Comparison of ENCODE assay signal across 8 cellular contexts in the genomic region with DNA sequence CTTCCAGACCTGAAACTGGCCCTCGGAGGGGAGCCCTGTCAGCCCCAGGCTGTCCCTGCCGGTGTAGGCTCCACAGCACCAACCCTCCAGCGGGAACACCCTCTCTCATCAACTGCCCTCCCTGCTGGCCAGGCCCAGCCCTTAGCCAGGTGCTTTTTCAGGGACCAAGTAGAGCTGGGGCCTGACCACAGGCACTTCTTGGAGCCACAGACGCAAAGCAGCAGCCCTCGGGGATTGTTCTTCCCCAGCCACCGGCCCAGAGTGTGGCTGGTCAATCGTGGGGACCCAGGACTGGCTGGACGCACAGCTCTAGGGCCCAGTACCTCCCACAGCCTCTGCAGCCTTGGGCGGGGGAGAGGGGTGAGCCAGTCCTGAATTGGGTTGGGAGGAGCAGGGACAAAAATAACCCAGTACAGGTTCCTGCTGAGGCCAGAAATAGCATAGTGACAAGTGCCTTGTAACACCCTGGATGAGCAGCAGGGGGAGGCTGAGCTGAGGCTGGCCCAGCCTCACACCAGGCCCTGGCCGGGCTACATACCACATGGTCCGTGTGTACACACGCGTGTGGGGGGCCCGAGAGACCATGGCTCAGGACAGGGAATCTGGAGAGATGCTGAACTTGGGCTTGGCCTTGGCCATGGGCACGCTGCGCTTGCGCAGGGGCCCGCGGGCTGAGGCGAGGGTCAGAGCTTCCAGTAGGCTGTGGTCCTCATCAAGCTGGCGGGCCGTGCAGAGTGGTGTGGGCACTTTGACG. TPM values are rescaled to one million over a fixed set of nuclear protein-coding genes. Genes with fewer than 3 reads are reported as not detected.
DNase-seq lines count a peak whose midpoint lies in the region; ATAC-seq, FAIRE-seq and TF ChIP-seq lines count a peak whose summit lies in the region.

No MANE protein-coding gene starts in this region.

- CTCF ChIA-PET in A549 (lab: Yijun Ruan, JAX): interaction anchor here (0.9 to 21.5 kb wide), 14 partner anchors 9 to 157 kb away, joined by 3 to 1119 read pairs (median 4); no protein-coding TSS in a partner anchor

- no peak for TF ChIP-seq POLR2A in A549 (IDR thresholded peaks at IDR 0.05; ENCODE audit: low read length)

- DNase-seq in A549 (ENCODE audit: low read depth in 1 of 2, low spot score in 1 of 2): peak; percentile 65 to 69
- peak; percentile 68 for DNase-seq in NCI-H2227 (lab: John Stamatoyannopoulos, UW; ENCODE audit: unreplicated experiment)
- DNase-seq in activated T-cell treated with anti-CD3 and anti-CD28 coated beads for 4 hours: peak; percentile 14
- DNase-seq in fibroblast of the aortic adventitia (ENCODE audit: low read depth): peak; percentile 46
- peak; percentile 96 for DNase-seq in osteoblast (ENCODE audit: insufficient read length, low spot score, missing footprints)
- DNase-seq in effector memory CD4-positive, alpha-beta T cell: no peak

- H3K4me3 ChIP-seq in A549: no peak overlapping the region
- H3K4me3 ChIP-seq in fibroblast of the aortic adventitia (ENCODE audit: low read depth, low read length): no peak overlapping the region
- no peak overlapping the region for H3K4me3 ChIP-seq in osteoblast (ENCODE audit: insufficient read depth, low read length)
- no peak overlapping the region for H3K4me3 ChIP-seq in effector memory CD4-positive, alpha-beta T cell (ENCODE audit: insufficient read depth, low read depth, low read length, poor library complexity, severe bottlenecking)

- TF ChIP-seq RAD21 in A549 (conservative IDR thresholded peaks at IDR 0.05 in 1 of 2, IDR thresholded peaks at IDR 0.05 in 1 of 2): peak; percentile 51 to 61

- H3K79me2 ChIP-seq in osteoblast (ENCODE audit: insufficient read depth, low read length): no peaks in the 10 kb centered on the region

- H4K20me1 ChIP-seq in osteoblast (ENCODE audit: insufficient read depth, low read length): peaks cover 3% of the 10 kb centered on the region

- no peak overlapping the region for H2AFZ ChIP-seq in osteoblast (ENCODE audit: low read length)

- peaks cover 9% of the 10 kb centered on the region for H3K27me3 ChIP-seq in osteoblast (ENCODE audit: insufficient read depth, low read length)
- no peaks in the 10 kb centered on the region for H3K27me3 ChIP-seq in effector memory CD4-positive, alpha-beta T cell (replicated peaks; ENCODE audit: control insufficient read depth, insufficient read depth, low read length, poor library complexity, severe bottlenecking)

- POLR2A ChIA-PET in A549 (lab: Yijun Ruan, JAX): no interaction called here

- H3K9me3 ChIP-seq in A549 (no peaks in the 10 kb centered on the region), osteoblast (ENCODE audit: low read depth, low read length) (no peaks in the 10 kb centered on the region)
- no peaks in the 10 kb centered on the region for H3K9me3 ChIP-seq in effector memory CD4-positive, alpha-beta T cell (ENCODE audit: control insufficient read depth, low read length)

- 69% methylated on average over 17 of the region's 23 CpGs for WGBS in A549 (ENCODE audit: missing lambda C conversion rate)

- H3K4me1 ChIP-seq in A549 (0 out of 3 replicates have a peak, but pooled peaks cover 3% of the 10 kb centered on the region), osteoblast (ENCODE audit: insufficient read depth, low read length) (peaks cover 2% of the 10 kb centered on the region)
- peaks cover 3% of the 10 kb centered on the region for H3K4me1 ChIP-seq in effector memory CD4-positive, alpha-beta T cell (ENCODE audit: control insufficient read depth, insufficient read depth, low read length, poor library complexity, severe bottlenecking)

- no peak for TF ChIP-seq EP300 in A549 (IDR thresholded peaks at IDR 0.05)

- H3K4me2 ChIP-seq in A549 (no peak overlapping the region), osteoblast (ENCODE audit: insufficient read depth, low read length) (no peak overlapping the region)

- no peak for FAIRE-seq in A549 (lab: Jason Lieb, UNC)

- H3K27ac ChIP-seq in A549 (no peak overlapping the region; a peak in 1 of 6 replicates), osteoblast (ENCODE audit: low read depth, low read length) (no peak overlapping the region)
- H3K27ac ChIP-seq in effector memory CD4-positive, alpha-beta T cell (ENCODE audit: insufficient read depth, low read length, poor library complexity, severe bottlenecking): no peak overlapping the region

- peak; percentile 66 to 84 for ATAC-seq in A549
- ATAC-seq in HG02870 (IDR thresholded peaks at IDR 0.05; ENCODE audit: unreplicated experiment): peak; percentile 60

- no peaks in the 10 kb centered on the region for H3K36me3 ChIP-seq in osteoblast (ENCODE audit: insufficient read depth, low read length)
- H3K36me3 ChIP-seq in effector memory CD4-positive, alpha-beta T cell (ENCODE audit: control insufficient read depth, insufficient read depth, low read length): no peaks in the 10 kb centered on the region

- TF ChIP-seq CTCF in A549 (IDR thresholded peaks at IDR 0.05): peak; percentile 46
- peak; percentile 71 for TF ChIP-seq CTCF in GM12874 (IDR thresholded peaks at IDR 0.05; ENCODE audit: insufficient read depth, low read depth, low read length)
- peak; percentile 76 for TF ChIP-seq CTCF in fibroblast of the aortic adventitia (IDR thresholded peaks at IDR 0.05; ENCODE audit: insufficient read depth, low read length)
- TF ChIP-seq CTCF in osteoblast (IDR thresholded peaks at IDR 0.05; ENCODE audit: extremely low read depth, low read depth, low read length): peak; percentile 61

TF ChIP-seq in A549, 52 proteins besides CTCF, POLR2A, EP300 and RAD21:
- TF ChIP-seq, protein P1, sequence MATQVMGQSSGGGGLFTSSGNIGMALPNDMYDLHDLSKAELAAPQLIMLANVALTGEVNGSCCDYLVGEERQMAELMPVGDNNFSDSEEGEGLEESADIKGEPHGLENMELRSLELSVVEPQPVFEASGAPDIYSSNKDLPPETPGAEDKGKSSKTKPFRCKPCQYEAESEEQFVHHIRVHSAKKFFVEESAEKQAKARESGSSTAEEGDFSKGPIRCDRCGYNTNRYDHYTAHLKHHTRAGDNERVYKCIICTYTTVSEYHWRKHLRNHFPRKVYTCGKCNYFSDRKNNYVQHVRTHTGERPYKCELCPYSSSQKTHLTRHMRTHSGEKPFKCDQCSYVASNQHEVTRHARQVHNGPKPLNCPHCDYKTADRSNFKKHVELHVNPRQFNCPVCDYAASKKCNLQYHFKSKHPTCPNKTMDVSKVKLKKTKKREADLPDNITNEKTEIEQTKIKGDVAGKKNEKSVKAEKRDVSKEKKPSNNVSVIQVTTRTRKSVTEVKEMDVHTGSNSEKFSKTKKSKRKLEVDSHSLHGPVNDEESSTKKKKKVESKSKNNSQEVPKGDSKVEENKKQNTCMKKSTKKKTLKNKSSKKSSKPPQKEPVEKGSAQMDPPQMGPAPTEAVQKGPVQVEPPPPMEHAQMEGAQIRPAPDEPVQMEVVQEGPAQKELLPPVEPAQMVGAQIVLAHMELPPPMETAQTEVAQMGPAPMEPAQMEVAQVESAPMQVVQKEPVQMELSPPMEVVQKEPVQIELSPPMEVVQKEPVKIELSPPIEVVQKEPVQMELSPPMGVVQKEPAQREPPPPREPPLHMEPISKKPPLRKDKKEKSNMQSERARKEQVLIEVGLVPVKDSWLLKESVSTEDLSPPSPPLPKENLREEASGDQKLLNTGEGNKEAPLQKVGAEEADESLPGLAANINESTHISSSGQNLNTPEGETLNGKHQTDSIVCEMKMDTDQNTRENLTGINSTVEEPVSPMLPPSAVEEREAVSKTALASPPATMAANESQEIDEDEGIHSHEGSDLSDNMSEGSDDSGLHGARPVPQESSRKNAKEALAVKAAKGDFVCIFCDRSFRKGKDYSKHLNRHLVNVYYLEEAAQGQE (IDR thresholded peaks at IDR 0.05): no peak
- TF ChIP-seq, protein P2, sequence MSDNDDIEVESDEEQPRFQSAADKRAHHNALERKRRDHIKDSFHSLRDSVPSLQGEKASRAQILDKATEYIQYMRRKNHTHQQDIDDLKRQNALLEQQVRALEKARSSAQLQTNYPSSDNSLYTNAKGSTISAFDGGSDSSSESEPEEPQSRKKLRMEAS (IDR thresholded peaks at IDR 0.05): peak; percentile 59
- no peak for TF ChIP-seq MYC (IDR thresholded peaks at IDR 0.05; ENCODE audit: borderline replicate concordance, low read length)
- peak; percentile 66 for TF ChIP-seq SMC3 (IDR thresholded peaks at IDR 0.05)

RNA-seq across cellular contexts. Expression of a gene that starts 2.0 kb away (rescaled TPM):
- 0.18 and 0.29 TPM in 2 replicates for polyA plus RNA-seq in A549 (2011; rRNA removed)
- 0.28 and 0.54 TPM in 2 replicates for polyA plus RNA-seq in A549 (2012; cell fraction: cytosol; rRNA removed)
- 0.71 and 0.89 TPM in 2 replicates for polyA plus RNA-seq in A549 (2012; cell fraction: nucleus; rRNA removed)
- polyA plus RNA-seq in A549 (2017; fragmentation: RNase III; extraction: RNeasy Plus Mini Kit Qiagen cat#74134 plus additional on column Dnase treatment): 0.41 to 0.69 TPM (median 0.53 TPM) in 3 replicates
- 0.58 and 0.63 TPM in 2 replicates for polyA minus RNA-seq in A549 (2011; rRNA and poly(A)+ RNA removed)
- not detected in 2 replicates for total RNA-seq in fibroblast of the aortic adventitia (ENCODE audit: low replicate concordance)
- under 0.01 TPM in 1 of 2 replicates, not detected in the other for total RNA-seq in osteoblast

RNA-seq across cellular contexts. Expression of a gene that starts 34.9 kb away (rescaled TPM):
- polyA plus RNA-seq in A549 (2011; rRNA removed): 2.4 and 3.3 TPM in 2 replicates
- polyA plus RNA-seq in A549 (2012; cell fraction: cytosol; rRNA removed): 0.20 and 0.25 TPM in 2 replicates
- polyA plus RNA-seq in A549 (2012; cell fraction: nucleus; rRNA removed): 0.62 and 0.86 TPM in 2 replicates
- 1.1 to 1.4 TPM (median 1.3 TPM) in 3 replicates for polyA plus RNA-seq in A549 (2017; fragmentation: RNase III; extraction: RNeasy Plus Mini Kit Qiagen cat#74134 plus additional on column Dnase treatment)
- polyA minus RNA-seq in A549 (2011; rRNA and poly(A)+ RNA removed): 5.1 and 5.8 TPM in 2 replicates
- 4.6 and 11.7 TPM in 2 replicates for total RNA-seq in fibroblast of the aortic adventitia (ENCODE audit: low replicate concordance)
- total RNA-seq in osteoblast: 26.4 and 26.5 TPM in 2 replicates

Comparison
In these comparisons a context has a peak if more than half of its experiments do, and no peak if none do; other contexts are left out.
1. DNase-seq: peak in A549 (2 of 2), NCI-H2227 (single experiment), activated T-cell treated with anti-CD3 and anti-CD28 coated beads for 4 hours (single experiment), fibroblast of the aortic adventitia (single experiment) and osteoblast (single experiment); none in effector memory CD4-positive, alpha-beta T cell (0 of 3).
2. Peak in every context shown above with its lines, with median percentiles within 50 percentile points of each other: CTCF ChIP-seq.